21 cellular contexts compared by ENCODE assay signal in the genomic region with DNA sequence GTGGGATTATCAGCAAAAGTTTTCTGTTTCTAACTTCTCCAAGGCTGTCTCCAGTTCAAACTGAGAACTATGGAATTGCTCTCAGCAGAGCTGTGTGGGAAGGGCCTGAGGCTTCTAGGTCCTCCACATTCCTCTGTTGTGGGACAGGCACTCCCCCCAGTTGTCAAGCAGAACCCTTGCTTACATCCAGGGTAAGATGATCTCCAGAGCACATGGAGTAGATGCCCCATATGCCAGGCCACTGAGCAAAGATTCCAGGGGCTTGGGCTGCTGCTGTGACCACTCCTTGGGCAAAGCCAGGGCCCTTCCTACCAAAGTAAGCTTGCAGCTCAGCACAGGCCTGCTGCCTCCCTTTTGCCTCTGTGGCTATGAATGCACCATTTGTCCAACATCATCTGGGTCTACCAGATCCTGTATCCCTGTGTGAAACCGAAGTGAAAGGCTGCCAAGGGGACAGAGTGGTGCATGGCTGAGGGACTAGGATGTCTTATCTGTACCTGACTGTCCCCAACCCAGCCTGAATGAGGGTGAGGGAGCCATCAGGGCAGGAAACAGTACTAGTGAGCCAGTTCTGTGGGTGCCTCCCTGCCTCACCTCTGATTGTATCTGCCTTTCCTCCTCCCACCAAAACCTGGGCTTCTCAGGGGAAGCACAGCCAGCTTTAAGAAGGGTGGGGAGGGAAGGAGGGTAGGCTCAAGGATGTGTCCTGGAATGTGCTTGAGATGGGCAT. TPM values are rescaled to one million over a fixed set of nuclear protein-coding genes. Genes with fewer than 3 reads are reported as not detected.
A peak's percentile ranks its signal among the peaks of the same experiment; 100 is the strongest.
DNase-seq lines count a peak whose midpoint lies in the region; ATAC-seq, FAIRE-seq and TF ChIP-seq lines count a peak whose summit lies in the region.
"Had no signal": no experiment of that assay in that cellular context is flagged by ENCODE, and none has a peak within 500 bp of the region (broad histone marks: within the 10 kb centered on the region; RNA-seq: fewer than 3 reads in every experiment).

No MANE protein-coding gene starts in this region.

- no peak for TF ChIP-seq POLR2A in breast epithelium (IDR thresholded peaks at IDR 0.05)

- CTCF ChIA-PET in activated naive CD4-positive, alpha-beta T cell treated with anti-CD3 and anti-CD28 coated beads, Interleukin-2, amount 10 ng/mL, durations not matched to agents 7 days and 5 days (lab: Charles Lee), result interaction anchor here (1.0 to 11.3 kb wide), 4 partner anchors 12 to 58 kb away, joined by 4 to 250 read pairs (median 6); no protein-coding TSS in a partner anchor
- CTCF ChIA-PET in T-cell (lab: Charles Lee), result interaction anchor here (0.5 to 2.6 kb wide), 4 partner anchors 13 to 35 kb away, joined by 3 to 15 read pairs (median 5); a partner anchor contains a TSS

- POLR2A ChIA-PET in T-cell (lab: Charles Lee), result no interaction called here

- FAIRE-seq in D721Med (lab: Jason Lieb, UNC), result no peak
- FAIRE-seq: K562 had no signal

- peaks cover 11 to 13% of the 10 kb centered on the region in 2 donors for H3K4me1 ChIP-seq in esophagus (ENCODE audit: control insufficient read depth in 2 of 2, insufficient read depth in 2 of 2, low read length in 1 of 2)
- peaks cover 0 to 11% of the 10 kb centered on the region in 2 donors for H3K4me1 ChIP-seq in breast epithelium

- H3K9me3 ChIP-seq in esophagus (ENCODE audit: control insufficient read depth in 2 of 2, insufficient read depth in 1 of 2, low read depth in 1 of 2, low read length in 1 of 2), result no peaks in the 10 kb centered on the region
- H3K9me3 ChIP-seq in breast epithelium, result no peaks in the 10 kb centered on the region
- H3K9me3 ChIP-seq: left lung had no signal

- H3K27me3 ChIP-seq in esophagus (ENCODE audit: control insufficient read depth in 1 of 2, insufficient read depth in 2 of 2, low read length in 2 of 2) (no peaks in the 10 kb centered on the region), breast epithelium (no peaks in the 10 kb centered on the region)
- H3K27me3 ChIP-seq: left lung had no signal

- no peaks in the 10 kb centered on the region for H3K27me3 Mint-ChIP-seq in activated naive CD4-positive, alpha-beta T cell treated with anti-CD3 and anti-CD28 coated beads, Interleukin-2, amount 10 ng/mL, durations not matched to agents 7 days and 5 days
- H3K27me3 Mint-ChIP-seq in T-cell, result no peaks in the 10 kb centered on the region
- H3K27me3 Mint-ChIP-seq in stimulated activated naive B cell treated with anti-CD40 and anti-IgM and Interleukin-4, amounts not matched to agents 10 μg/mL and 1 μg/mL and 100 μg/mL, for 72 hours, result no peaks in the 10 kb centered on the region
- H3K27me3 Mint-ChIP-seq: type B pancreatic cell had no signal

- intact Hi-C loops in breast epithelium (cut with DNase I; ENCODE audit: low total_unique reads), result loop anchor here (5.0 kb wide), 1 partner anchor 38 kb away; no protein-coding TSS in a partner anchor

- no peak for ATAC-seq in T-cell (replicated peaks in 1 of 4)
- no peak for ATAC-seq in stimulated activated naive B cell treated with anti-CD40 and anti-IgM and Interleukin-4, amounts not matched to agents 10 μg/mL and 1 μg/mL and 100 μg/mL, for 72 hours (replicated peaks)
- ATAC-seq: esophagus mucosa, HCT116, K562, left lung, WTC11 had no signal

- H3K4me1 Mint-ChIP-seq in activated naive CD4-positive, alpha-beta T cell treated with anti-CD3 and anti-CD28 coated beads, Interleukin-2, amount 10 ng/mL, durations not matched to agents 7 days and 5 days, result peaks cover 56% of the 10 kb centered on the region
- H3K4me1 Mint-ChIP-seq in T-cell, result peaks cover 38 to 65% (median 46%) of the 10 kb centered on the region in 3 donors
- H3K4me1 Mint-ChIP-seq in stimulated activated naive B cell treated with anti-CD40 and anti-IgM and Interleukin-4, amounts not matched to agents 10 μg/mL and 1 μg/mL and 100 μg/mL, for 72 hours, result peaks cover 46 to 82% of the 10 kb centered on the region in 2 donors

- H3K36me3 Mint-ChIP-seq in activated naive CD4-positive, alpha-beta T cell treated with anti-CD3 and anti-CD28 coated beads, Interleukin-2, amount 10 ng/mL, durations not matched to agents 7 days and 5 days, result peaks cover 15% of the 10 kb centered on the region
- peaks cover 5% of the 10 kb centered on the region for H3K36me3 Mint-ChIP-seq in T-cell
- H3K36me3 Mint-ChIP-seq in stimulated activated naive B cell treated with anti-CD40 and anti-IgM and Interleukin-4, amounts not matched to agents 10 μg/mL and 1 μg/mL and 100 μg/mL, for 72 hours, result peaks cover 25 to 38% of the 10 kb centered on the region in 2 donors
- H3K36me3 Mint-ChIP-seq: type B pancreatic cell had no signal

- peaks cover 0 to 19% of the 10 kb centered on the region in 2 donors for H3K36me3 ChIP-seq in esophagus (ENCODE audit: control insufficient read depth in 2 of 2, insufficient read depth in 2 of 2, low read length in 1 of 2)
- no peaks in the 10 kb centered on the region for H3K36me3 ChIP-seq in breast epithelium

- H3K4me3 Mint-ChIP-seq in activated naive CD4-positive, alpha-beta T cell treated with anti-CD3 and anti-CD28 coated beads, Interleukin-2, amount 10 ng/mL, durations not matched to agents 7 days and 5 days, result no peak overlapping the region
- H3K4me3 Mint-ChIP-seq in T-cell, result peak overlapping the region in 1 of 3 donors; percentile 31
- H3K4me3 Mint-ChIP-seq in stimulated activated naive B cell treated with anti-CD40 and anti-IgM and Interleukin-4, amounts not matched to agents 10 μg/mL and 1 μg/mL and 100 μg/mL, for 72 hours, result peak overlapping the region; percentile 60 to 72
- H3K4me3 Mint-ChIP-seq: WTC11 had no signal

- peak overlapping the region; percentile 38 for H3K27ac Mint-ChIP-seq in activated naive CD4-positive, alpha-beta T cell treated with anti-CD3 and anti-CD28 coated beads, Interleukin-2, amount 10 ng/mL, durations not matched to agents 7 days and 5 days
- peak overlapping the region; percentile 73 to 81 for H3K27ac Mint-ChIP-seq in T-cell
- peak overlapping the region; percentile 97 for H3K27ac Mint-ChIP-seq in stimulated activated naive B cell treated with anti-CD40 and anti-IgM and Interleukin-4, amounts not matched to agents 10 μg/mL and 1 μg/mL and 100 μg/mL, for 72 hours
- H3K27ac Mint-ChIP-seq: type B pancreatic cell, WTC11 had no signal

- DNase-seq in activated naive CD4-positive, alpha-beta T cell treated with anti-CD3 and anti-CD28 coated beads, Interleukin-2, amount 10 ng/mL, durations not matched to agents 7 days and 5 days, result no peak
- no peak for DNase-seq in activated naive CD4-positive, alpha-beta T cell treated with Interleukin-2 at 50 U/mL for 16 hours
- DNase-seq in T-cell (no peak), D721Med (ENCODE audit: insufficient read length, low spot score) (no peak), NCI-H146 (lab: John Stamatoyannopoulos, UW) (no peak), breast epithelium (ENCODE audit: low spot score in 2 of 2) (no peak)
- no peak for DNase-seq in stimulated activated naive B cell treated with anti-CD40 and anti-IgM and Interleukin-4, amounts not matched to agents 10 μg/mL and 1 μg/mL and 100 μg/mL, for 72 hours
- DNase-seq: GDM1; midbrain; NCI-H2029 treated with DMSO at 0.1 percent for 48 hours; NCI-H524; OCI-M1; stimulated activated CD4-positive, alpha-beta T cell treated with anti-CD3 and anti-CD28 coated beads, Interleukin-12 subunit alpha, Interleukin-12 subunit beta, amount 100 ng/mL, for 4 hours had no signal

- H3K9me3 Mint-ChIP-seq in activated naive CD4-positive, alpha-beta T cell treated with anti-CD3 and anti-CD28 coated beads, Interleukin-2, amount 10 ng/mL, durations not matched to agents 7 days and 5 days, result no peaks in the 10 kb centered on the region
- no peaks in the 10 kb centered on the region for H3K9me3 Mint-ChIP-seq in T-cell
- H3K9me3 Mint-ChIP-seq in stimulated activated naive B cell treated with anti-CD40 and anti-IgM and Interleukin-4, amounts not matched to agents 10 μg/mL and 1 μg/mL and 100 μg/mL, for 72 hours, result no peaks in the 10 kb centered on the region
- H3K9me3 Mint-ChIP-seq: type B pancreatic cell, WTC11 had no signal

- H3K27ac ChIP-seq in esophagus (ENCODE audit: low read depth in 2 of 2, low read length in 1 of 2) (peak overlapping the region; percentile 17 to 73), breast epithelium (peak overlapping the region in 1 of 2 donors; percentile 5)
- H3K27ac ChIP-seq: left lung had no signal

- no peak for TF ChIP-seq CTCF in D721Med (IDR thresholded peaks at IDR 0.05; ENCODE audit: insufficient read depth, missing control alignments)
- no peak for TF ChIP-seq CTCF in breast epithelium (IDR thresholded peaks at IDR 0.05)

- no peak overlapping the region for H3K4me3 ChIP-seq in esophagus (ENCODE audit: low read depth in 1 of 2, low read length in 2 of 2)
- H3K4me3 ChIP-seq in breast epithelium, result no peak overlapping the region
- H3K4me3 ChIP-seq: K562, left lung had no signal

- WGBS in esophagus, 2 donors, result 93 to 94% methylated on average over 1 of the region's 1 CpG

RNA-seq across cellular contexts. Expression of a gene that starts 13.1 kb away (rescaled TPM):
- 1 to 10 TPM; 1.2 to 2.5 (median 1.6) TPM for total RNA-seq in T-cell
- 10 to 100 TPM; 43.8 to 66.1 TPM for polyA plus RNA-seq in esophagus
- 1 to 10 TPM in 2 of 3 donors, under 1 TPM in 1; 0.33 to 1.3 (median 1.2) TPM for total RNA-seq in breast epithelium

RNA-seq across cellular contexts. Expression of a gene that starts 23.0 kb away (rescaled TPM):
- 10 to 100 TPM; 20.3 to 91.3 (median 74.2) TPM for total RNA-seq in T-cell
- polyA plus RNA-seq in esophagus, result 100 to 1,000 TPM in 1 of 2 donors, 10 to 100 TPM in 1; 84.8 to 104 TPM
- 10 to 100 TPM; 12.2 to 39.8 (median 23.3) TPM for total RNA-seq in breast epithelium

RNA-seq across cellular contexts. Expression of a gene that starts 40.4 kb away (rescaled TPM):
- total RNA-seq in T-cell (100 to 1,000 TPM; 591 to 643 (median 612) TPM), breast epithelium (1,000 to 10,000 TPM in 1 of 3 donors, 100 to 1,000 TPM in 2; 764 to 1,048 (median 840) TPM)
- 100 to 1,000 TPM; 612 to 762 TPM for polyA plus RNA-seq in esophagus

RNA-seq across cellular contexts. Expression of a gene that starts 44.5 kb away (rescaled TPM):
- total RNA-seq in T-cell (10 to 100 TPM; 34.0 to 68.4 (median 63.9) TPM), breast epithelium (10 to 100 TPM; 35.7 to 63.8 (median 39.1) TPM)
- polyA plus RNA-seq in esophagus, result 10 to 100 TPM; 41.8 to 75.0 TPM

RNA-seq across cellular contexts. Expression of a gene that starts 47.9 kb away (rescaled TPM):
- total RNA-seq in T-cell (100 to 1,000 TPM; 247 to 590 (median 469) TPM), breast epithelium (1 to 10 TPM; 1.1 to 2.9 (median 2.9) TPM)
- polyA plus RNA-seq in esophagus, result 1 to 10 TPM; 7.5 to 8.0 TPM
- total RNA-seq: glomerular endothelial cell had no signal

Comparison
In these comparisons a context has a peak if more than half of its experiments do, and no peak if none do; other contexts are left out.
1. H3K27ac Mint-ChIP-seq: peak in every context shown above with its lines; median percentile 97 in stimulated activated naive B cell treated with anti-CD40 and anti-IgM and Interleukin-4, amounts not matched to agents 10 μg/mL and 1 μg/mL and 100 μg/mL, for 72 hours; 77 in T-cell; 38 in activated naive CD4-positive, alpha-beta T cell treated with anti-CD3 and anti-CD28 coated beads, Interleukin-2, amount 10 ng/mL, durations not matched to agents 7 days and 5 days.